ENCODE assay signal across 2 cellular contexts in the genomic region with DNA sequence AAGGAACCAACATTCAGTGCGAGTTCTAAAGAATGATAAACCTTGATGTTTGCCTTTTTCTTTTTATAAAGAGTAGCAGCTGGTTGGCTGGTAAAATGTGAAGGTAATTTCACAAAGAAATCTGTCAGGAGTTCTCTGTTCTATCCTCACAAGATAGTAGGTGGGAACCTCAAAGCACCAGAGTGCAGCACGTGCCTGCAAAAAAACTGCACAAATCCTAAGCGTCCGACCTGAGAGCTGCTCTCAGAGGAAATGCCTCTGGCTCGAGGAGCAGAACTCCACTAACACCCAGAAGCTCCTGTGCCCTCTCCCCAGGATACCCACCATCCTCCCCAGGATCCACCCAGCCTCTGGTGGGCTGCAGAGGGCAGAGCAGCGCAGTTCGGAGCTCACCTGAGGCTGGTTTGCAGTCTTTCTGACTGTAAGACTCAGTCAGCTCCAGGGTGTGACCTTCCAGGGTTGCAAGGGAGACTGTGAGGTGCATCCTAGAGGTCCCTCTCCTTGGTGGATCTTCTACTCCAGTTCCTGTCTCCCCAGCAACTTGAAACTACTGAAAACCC.
TF ChIP-seq lines count a peak whose summit lies in the region.

No MANE protein-coding gene starts in this region.

TF ChIP-seq in HepG2, 621 proteins besides CTCF, POLR2A, EP300 and RAD21 (continued from another document):
- TF ChIP-seq ZSCAN20 (CRISPR knock-in tag; IDR thresholded peaks at IDR 0.05; ENCODE audit: borderline replicate concordance), result no peak
- TF ChIP-seq, protein P1, sequence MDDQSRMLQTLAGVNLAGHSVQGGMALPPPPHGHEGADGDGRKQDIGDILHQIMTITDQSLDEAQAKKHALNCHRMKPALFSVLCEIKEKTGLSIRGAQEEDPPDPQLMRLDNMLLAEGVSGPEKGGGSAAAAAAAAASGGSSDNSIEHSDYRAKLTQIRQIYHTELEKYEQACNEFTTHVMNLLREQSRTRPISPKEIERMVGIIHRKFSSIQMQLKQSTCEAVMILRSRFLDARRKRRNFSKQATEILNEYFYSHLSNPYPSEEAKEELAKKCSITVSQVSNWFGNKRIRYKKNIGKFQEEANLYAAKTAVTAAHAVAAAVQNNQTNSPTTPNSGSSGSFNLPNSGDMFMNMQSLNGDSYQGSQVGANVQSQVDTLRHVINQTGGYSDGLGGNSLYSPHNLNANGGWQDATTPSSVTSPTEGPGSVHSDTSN (CRISPR knock-in tag; IDR thresholded peaks at IDR 0.05; ENCODE audit: borderline replicate concordance), result no peak
- TF ChIP-seq, protein P2, sequence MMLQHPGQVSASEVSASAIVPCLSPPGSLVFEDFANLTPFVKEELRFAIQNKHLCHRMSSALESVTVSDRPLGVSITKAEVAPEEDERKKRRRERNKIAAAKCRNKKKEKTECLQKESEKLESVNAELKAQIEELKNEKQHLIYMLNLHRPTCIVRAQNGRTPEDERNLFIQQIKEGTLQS (CRISPR knock-in tag; IDR thresholded peaks at IDR 0.05), result no peak
- no peak for TF ChIP-seq ZFP36L2 (CRISPR knock-in tag; IDR thresholded peaks at IDR 0.05)
- TF ChIP-seq, protein P3, sequence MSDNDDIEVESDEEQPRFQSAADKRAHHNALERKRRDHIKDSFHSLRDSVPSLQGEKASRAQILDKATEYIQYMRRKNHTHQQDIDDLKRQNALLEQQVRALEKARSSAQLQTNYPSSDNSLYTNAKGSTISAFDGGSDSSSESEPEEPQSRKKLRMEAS (IDR thresholded peaks at IDR 0.05), result no peak
- TF ChIP-seq AGO1 (IDR thresholded peaks at IDR 0.05; ENCODE audit: low read depth, low read length, poor library complexity, severe bottlenecking), result no peak
- no peak for TF ChIP-seq ZSCAN22 (CRISPR knock-in tag; IDR thresholded peaks at IDR 0.05)
- TF ChIP-seq ZNF737 (CRISPR knock-in tag; IDR thresholded peaks at IDR 0.05; ENCODE audit: borderline replicate concordance), result no peak

TF ChIP-seq in WTC11, 78 proteins besides CTCF, POLR2A, EP300 and RAD21 (continued from another document):
- TF ChIP-seq JUN (CRISPR knock-in tag; IDR thresholded peaks at IDR 0.05) (no peak), NR2C2 (CRISPR knock-in tag; IDR thresholded peaks at IDR 0.05) (no peak), ETV6 (CRISPR knock-in tag; IDR thresholded peaks at IDR 0.05) (no peak), MXD4 (CRISPR knock-in tag; IDR thresholded peaks at IDR 0.05; ENCODE audit: borderline replicate concordance) (no peak)
- TF ChIP-seq, protein P4, sequence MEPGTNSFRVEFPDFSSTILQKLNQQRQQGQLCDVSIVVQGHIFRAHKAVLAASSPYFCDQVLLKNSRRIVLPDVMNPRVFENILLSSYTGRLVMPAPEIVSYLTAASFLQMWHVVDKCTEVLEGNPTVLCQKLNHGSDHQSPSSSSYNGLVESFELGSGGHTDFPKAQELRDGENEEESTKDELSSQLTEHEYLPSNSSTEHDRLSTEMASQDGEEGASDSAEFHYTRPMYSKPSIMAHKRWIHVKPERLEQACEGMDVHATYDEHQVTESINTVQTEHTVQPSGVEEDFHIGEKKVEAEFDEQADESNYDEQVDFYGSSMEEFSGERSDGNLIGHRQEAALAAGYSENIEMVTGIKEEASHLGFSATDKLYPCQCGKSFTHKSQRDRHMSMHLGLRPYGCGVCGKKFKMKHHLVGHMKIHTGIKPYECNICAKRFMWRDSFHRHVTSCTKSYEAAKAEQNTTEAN (CRISPR knock-in tag; IDR thresholded peaks at IDR 0.05), result no peak
- TF ChIP-seq, protein P5, sequence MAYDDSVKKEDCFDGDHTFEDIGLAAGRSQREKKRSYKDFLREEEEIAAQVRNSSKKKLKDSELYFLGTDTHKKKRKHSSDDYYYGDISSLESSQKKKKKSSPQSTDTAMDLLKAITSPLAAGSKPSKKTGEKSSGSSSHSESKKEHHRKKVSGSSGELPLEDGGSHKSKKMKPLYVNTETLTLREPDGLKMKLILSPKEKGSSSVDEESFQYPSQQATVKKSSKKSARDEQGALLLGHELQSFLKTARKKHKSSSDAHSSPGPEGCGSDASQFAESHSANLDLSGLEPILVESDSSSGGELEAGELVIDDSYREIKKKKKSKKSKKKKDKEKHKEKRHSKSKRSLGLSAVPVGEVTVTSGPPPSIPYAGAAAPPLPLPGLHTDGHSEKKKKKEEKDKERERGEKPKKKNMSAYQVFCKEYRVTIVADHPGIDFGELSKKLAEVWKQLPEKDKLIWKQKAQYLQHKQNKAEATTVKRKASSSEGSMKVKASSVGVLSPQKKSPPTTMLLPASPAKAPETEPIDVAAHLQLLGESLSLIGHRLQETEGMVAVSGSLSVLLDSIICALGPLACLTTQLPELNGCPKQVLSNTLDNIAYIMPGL (CRISPR knock-in tag; IDR thresholded peaks at IDR 0.05), result no peak
- TF ChIP-seq, protein P6, sequence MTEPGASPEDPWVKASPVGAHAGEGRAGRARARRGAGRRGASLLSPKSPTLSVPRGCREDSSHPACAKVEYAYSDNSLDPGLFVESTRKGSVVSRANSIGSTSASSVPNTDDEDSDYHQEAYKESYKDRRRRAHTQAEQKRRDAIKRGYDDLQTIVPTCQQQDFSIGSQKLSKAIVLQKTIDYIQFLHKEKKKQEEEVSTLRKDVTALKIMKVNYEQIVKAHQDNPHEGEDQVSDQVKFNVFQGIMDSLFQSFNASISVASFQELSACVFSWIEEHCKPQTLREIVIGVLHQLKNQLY (CRISPR knock-in tag; IDR thresholded peaks at IDR 0.05), result no peak
TF ChIP-seq in WTC11: peak in this region for 0.
